12 cellular contexts compared by ENCODE assay signal in genomic region chr12:105562727-105563072, GRCh38.
DNase-seq lines count a peak whose midpoint lies in the region; ATAC-seq and TF ChIP-seq lines count a peak whose summit lies in the region.
"Had no signal": no experiment of that assay in that cellular context is flagged by ENCODE, and none has a peak within 500 bp of the region (broad histone marks: within the 10 kb centered on the region; RNA-seq: fewer than 3 reads in every experiment).

No MANE protein-coding gene starts in this region.

- no peak for TF ChIP-seq POLR2A in sigmoid colon (IDR thresholded peaks at IDR 0.05)

- TF ChIP-seq CTCF in sigmoid colon (IDR thresholded peaks at IDR 0.05), result no peak

- no peaks in the 10 kb centered on the region for H3K36me3 ChIP-seq in sigmoid colon

- H3K4me1 ChIP-seq in sigmoid colon, result peaks cover 0 to 19% (median 18%) of the 10 kb centered on the region in 4 donors

- ATAC-seq in HG02759 (IDR thresholded peaks at IDR 0.05; ENCODE audit: unreplicated experiment), result no peak

- 11 to 51% methylated on average over 7 of the region's 7 CpGs for WGBS in sigmoid colon, 2 donors

- no peaks in the 10 kb centered on the region for H3K9me3 ChIP-seq in sigmoid colon

- H3K4me3 ChIP-seq in sigmoid colon, result peak overlapping the region in 3 of 4 donors; percentile 7 to 17 (median 8)

- H3K27ac ChIP-seq in epithelial cell of prostate, result peak overlapping the region; percentile 87
- peak overlapping the region; percentile 17 to 74 (median 56) for H3K27ac ChIP-seq in sigmoid colon

- no peaks in the 10 kb centered on the region for H3K27me3 ChIP-seq in sigmoid colon

- intact Hi-C loops in sigmoid colon (cut with DNase I), result no loop called here

- no peak for TF ChIP-seq EP300 in sigmoid colon (IDR thresholded peaks at IDR 0.05)

- DNase-seq in H4 (ENCODE audit: low spot score) (peak; percentile 54), NCI-H2196 (lab: John Stamatoyannopoulos, UW; ENCODE audit: unreplicated experiment) (peak; percentile 77), epithelial cell of prostate (ENCODE audit: low read depth, low spot score) (peak; percentile 5), sigmoid colon (no peak), EL (no peak), NCI-H187 (lab: John Stamatoyannopoulos, UW) (no peak)
- no peak for DNase-seq in stimulated activated naive CD4-positive, alpha-beta T cell (lab: John Stamatoyannopoulos, UW)
- DNase-seq: activated B cell treated with CpG ODN at 0.5 μM for 24 hours; activated effector memory CD4-positive, alpha-beta T cell treated with anti-CD3 and anti-CD28 coated beads, Interleukin-2, amount 50 U/mL, for 16 hours; hippocampal formation; stimulated activated CD4-positive, alpha-beta T cell treated with anti-CD3 and anti-CD28 coated beads, Interleukin-4, amount 100 ng/mL, for 4 hours had no signal

Comparison
In these comparisons a context has a peak if more than half of its experiments do, and no peak if none do; other contexts are left out.
1. DNase-seq: peak in H4 (single experiment), NCI-H2196 (single experiment) and epithelial cell of prostate (single experiment); none in sigmoid colon (single experiment), stimulated activated naive CD4-positive, alpha-beta T cell (0 of 6), EL (single experiment) and NCI-H187 (0 of 2).